ENCODE assay signal across 1 cellular context in the genomic region with DNA sequence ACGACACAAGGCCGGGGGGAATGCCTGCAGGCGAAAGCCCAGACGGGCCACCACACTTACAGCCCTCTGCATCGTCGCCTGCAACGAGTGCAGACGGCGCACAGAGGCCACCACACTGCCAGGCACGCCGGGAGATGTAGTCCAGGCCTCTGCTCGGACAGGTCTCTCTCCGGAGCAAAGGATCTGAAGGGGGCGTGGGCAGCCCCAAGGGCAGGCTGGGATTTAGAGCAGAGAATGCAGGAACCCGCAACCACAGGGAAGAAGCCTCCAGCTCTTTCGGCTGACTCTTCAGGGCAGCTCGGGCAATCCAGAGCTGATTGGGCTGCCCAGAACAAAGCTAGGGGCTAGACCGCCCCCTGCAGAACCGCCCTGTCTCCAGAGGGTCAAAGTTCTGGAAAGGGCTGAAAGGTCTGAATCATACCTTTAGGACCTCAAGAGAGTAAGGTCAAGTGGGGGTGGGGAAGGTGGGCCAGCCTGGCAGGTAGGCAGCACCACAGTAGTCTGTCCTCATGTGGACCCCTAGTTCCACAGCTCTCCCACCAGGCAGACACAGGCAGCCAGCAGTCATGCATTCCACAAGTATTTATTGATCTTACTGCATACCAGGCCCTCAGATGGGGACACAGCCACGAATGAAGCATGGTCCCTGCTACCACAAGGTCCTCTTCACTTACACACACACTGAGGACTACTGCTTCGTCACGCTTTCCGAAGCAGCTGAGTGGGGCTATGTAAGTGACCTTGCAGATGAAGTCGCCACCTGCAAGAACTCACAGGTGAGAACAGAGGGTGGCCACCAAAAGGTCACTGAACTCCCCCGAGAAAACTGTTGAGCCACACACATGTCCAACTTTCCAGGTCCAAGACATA.
TF ChIP-seq lines count a peak whose summit lies in the region.

A gene with protein sequence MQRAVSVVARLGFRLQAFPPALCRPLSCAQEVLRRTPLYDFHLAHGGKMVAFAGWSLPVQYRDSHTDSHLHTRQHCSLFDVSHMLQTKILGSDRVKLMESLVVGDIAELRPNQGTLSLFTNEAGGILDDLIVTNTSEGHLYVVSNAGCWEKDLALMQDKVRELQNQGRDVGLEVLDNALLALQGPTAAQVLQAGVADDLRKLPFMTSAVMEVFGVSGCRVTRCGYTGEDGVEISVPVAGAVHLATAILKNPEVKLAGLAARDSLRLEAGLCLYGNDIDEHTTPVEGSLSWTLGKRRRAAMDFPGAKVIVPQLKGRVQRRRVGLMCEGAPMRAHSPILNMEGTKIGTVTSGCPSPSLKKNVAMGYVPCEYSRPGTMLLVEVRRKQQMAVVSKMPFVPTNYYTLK (minus strand): TSS at position 95 of the 870 bp plus-strand sequence. CDS start 23 bp downstream, at position 72.

TF ChIP-seq in HepG2, 621 proteins besides CTCF, POLR2A, EP300 and RAD21 (continued from another document):
- TF ChIP-seq, protein P1, sequence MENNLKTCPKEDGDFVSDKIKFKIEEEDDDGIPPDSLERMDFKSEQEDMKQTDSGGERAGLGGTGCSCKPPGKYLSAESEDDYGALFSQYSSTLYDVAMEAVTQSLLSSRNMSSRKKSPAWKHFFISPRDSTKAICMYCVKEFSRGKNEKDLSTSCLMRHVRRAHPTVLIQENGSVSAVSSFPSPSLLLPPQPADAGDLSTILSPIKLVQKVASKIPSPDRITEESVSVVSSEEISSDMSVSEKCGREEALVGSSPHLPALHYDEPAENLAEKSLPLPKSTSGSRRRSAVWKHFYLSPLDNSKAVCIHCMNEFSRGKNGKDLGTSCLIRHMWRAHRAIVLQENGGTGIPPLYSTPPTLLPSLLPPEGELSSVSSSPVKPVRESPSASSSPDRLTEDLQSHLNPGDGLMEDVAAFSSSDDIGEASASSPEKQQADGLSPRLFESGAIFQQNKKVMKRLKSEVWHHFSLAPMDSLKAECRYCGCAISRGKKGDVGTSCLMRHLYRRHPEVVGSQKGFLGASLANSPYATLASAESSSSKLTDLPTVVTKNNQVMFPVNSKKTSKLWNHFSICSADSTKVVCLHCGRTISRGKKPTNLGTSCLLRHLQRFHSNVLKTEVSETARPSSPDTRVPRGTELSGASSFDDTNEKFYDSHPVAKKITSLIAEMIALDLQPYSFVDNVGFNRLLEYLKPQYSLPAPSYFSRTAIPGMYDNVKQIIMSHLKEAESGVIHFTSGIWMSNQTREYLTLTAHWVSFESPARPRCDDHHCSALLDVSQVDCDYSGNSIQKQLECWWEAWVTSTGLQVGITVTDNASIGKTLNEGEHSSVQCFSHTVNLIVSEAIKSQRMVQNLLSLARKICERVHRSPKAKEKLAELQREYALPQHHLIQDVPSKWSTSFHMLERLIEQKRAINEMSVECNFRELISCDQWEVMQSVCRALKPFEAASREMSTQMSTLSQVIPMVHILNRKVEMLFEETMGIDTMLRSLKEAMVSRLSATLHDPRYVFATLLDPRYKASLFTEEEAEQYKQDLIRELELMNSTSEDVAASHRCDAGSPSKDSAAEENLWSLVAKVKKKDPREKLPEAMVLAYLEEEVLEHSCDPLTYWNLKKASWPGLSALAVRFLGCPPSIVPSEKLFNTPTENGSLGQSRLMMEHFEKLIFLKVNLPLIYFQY (CRISPR knock-in tag; IDR thresholded peaks at IDR 0.05; ENCODE audit: borderline replicate concordance) = peak; percentile 76
- TF ChIP-seq, protein P2, sequence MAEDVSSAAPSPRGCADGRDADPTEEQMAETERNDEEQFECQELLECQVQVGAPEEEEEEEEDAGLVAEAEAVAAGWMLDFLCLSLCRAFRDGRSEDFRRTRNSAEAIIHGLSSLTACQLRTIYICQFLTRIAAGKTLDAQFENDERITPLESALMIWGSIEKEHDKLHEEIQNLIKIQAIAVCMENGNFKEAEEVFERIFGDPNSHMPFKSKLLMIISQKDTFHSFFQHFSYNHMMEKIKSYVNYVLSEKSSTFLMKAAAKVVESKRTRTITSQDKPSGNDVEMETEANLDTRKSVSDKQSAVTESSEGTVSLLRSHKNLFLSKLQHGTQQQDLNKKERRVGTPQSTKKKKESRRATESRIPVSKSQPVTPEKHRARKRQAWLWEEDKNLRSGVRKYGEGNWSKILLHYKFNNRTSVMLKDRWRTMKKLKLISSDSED (CRISPR knock-in tag; IDR thresholded peaks at IDR 0.05) = no peak
- no peak for TF ChIP-seq SMAD3 (CRISPR knock-in tag; IDR thresholded peaks at IDR 0.05)
- TF ChIP-seq ZNF431 (CRISPR knock-in tag; IDR thresholded peaks at IDR 0.05; ENCODE audit: borderline replicate concordance, low read depth) = no peak
- 0 out of 2 replicates have a peak, but pooled peaks have one; percentile 58 for TF ChIP-seq ZNF772 (CRISPR knock-in tag; IDR thresholded peaks at IDR 0.05)
- no peak for TF ChIP-seq ZNF883 (CRISPR knock-in tag; IDR thresholded peaks at IDR 0.05; ENCODE audit: not compliant biosample characterization)
- TF ChIP-seq HOXA9 (CRISPR knock-in tag; IDR thresholded peaks at IDR 0.05; ENCODE audit: borderline replicate concordance) = no peak
- peak; percentile 62 for TF ChIP-seq HOXA3 (CRISPR knock-in tag; IDR thresholded peaks at IDR 0.05)
- no peak for TF ChIP-seq FIP1L1 (IDR thresholded peaks at IDR 0.05; ENCODE audit: borderline replicate concordance, insufficient read depth, low read depth, low read length)
- peak; percentile 15; the same call in 1 of the 2 replicates for TF ChIP-seq KDM6A (CRISPR knock-in tag; IDR thresholded peaks at IDR 0.05; ENCODE audit: low read depth)
- peak; percentile 78; the same call in 1 of the 2 replicates for TF ChIP-seq NCOR1 (IDR thresholded peaks at IDR 0.05; ENCODE audit: borderline replicate concordance, low read length)
- TF ChIP-seq ZZZ3 (CRISPR knock-in tag; IDR thresholded peaks at IDR 0.05; ENCODE audit: borderline replicate concordance) = peak; percentile 78; the same call in 1 of the 2 replicates
- peak; percentile 7; the same call in 1 of the 2 replicates for TF ChIP-seq ZNF232 (CRISPR knock-in tag; IDR thresholded peaks at IDR 0.05; ENCODE audit: borderline replicate concordance)
- TF ChIP-seq SKIL (CRISPR knock-in tag; IDR thresholded peaks at IDR 0.05; ENCODE audit: borderline replicate concordance) = 0 out of 2 replicates have a peak, but pooled peaks have one; percentile 33
- no peak for TF ChIP-seq TP53 (CRISPR knock-in tag; conservative IDR thresholded peaks at IDR 0.05)
- peak; percentile 79 for TF ChIP-seq GABPB1 (CRISPR knock-in tag; IDR thresholded peaks at IDR 0.05)
- TF ChIP-seq KDM3A (CRISPR knock-in tag; IDR thresholded peaks at IDR 0.05; ENCODE audit: low read depth) = 0 out of 2 replicates have a peak, but pooled peaks have one; percentile 17
- peak; percentile 97 for TF ChIP-seq THAP11 (CRISPR knock-in tag; IDR thresholded peaks at IDR 0.05)
- TF ChIP-seq MTF1 (CRISPR knock-in tag; IDR thresholded peaks at IDR 0.05) = peak; percentile 95
- TF ChIP-seq, protein P3, sequence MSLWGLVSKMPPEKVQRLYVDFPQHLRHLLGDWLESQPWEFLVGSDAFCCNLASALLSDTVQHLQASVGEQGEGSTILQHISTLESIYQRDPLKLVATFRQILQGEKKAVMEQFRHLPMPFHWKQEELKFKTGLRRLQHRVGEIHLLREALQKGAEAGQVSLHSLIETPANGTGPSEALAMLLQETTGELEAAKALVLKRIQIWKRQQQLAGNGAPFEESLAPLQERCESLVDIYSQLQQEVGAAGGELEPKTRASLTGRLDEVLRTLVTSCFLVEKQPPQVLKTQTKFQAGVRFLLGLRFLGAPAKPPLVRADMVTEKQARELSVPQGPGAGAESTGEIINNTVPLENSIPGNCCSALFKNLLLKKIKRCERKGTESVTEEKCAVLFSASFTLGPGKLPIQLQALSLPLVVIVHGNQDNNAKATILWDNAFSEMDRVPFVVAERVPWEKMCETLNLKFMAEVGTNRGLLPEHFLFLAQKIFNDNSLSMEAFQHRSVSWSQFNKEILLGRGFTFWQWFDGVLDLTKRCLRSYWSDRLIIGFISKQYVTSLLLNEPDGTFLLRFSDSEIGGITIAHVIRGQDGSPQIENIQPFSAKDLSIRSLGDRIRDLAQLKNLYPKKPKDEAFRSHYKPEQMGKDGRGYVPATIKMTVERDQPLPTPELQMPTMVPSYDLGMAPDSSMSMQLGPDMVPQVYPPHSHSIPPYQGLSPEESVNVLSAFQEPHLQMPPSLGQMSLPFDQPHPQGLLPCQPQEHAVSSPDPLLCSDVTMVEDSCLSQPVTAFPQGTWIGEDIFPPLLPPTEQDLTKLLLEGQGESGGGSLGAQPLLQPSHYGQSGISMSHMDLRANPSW (CRISPR knock-in tag; IDR thresholded peaks at IDR 0.05; ENCODE audit: borderline replicate concordance) = no peak; the same call in 1 of the 2 replicates
- peak; percentile 60; the same call in 1 of the 2 replicates for TF ChIP-seq ATF7-NPFF (CRISPR knock-in tag; IDR thresholded peaks at IDR 0.05; ENCODE audit: low read depth)
- TF ChIP-seq BRD4 (CRISPR knock-in tag; IDR thresholded peaks at IDR 0.05) = no peak
- no peak for TF ChIP-seq SNRNP70 (IDR thresholded peaks at IDR 0.05; ENCODE audit: low read depth, low read length)
- no peak for TF ChIP-seq MZF1 (CRISPR knock-in tag; IDR thresholded peaks at IDR 0.05; ENCODE audit: borderline replicate concordance)
- no peak; the same call in 1 of the 2 replicates for TF ChIP-seq YEATS2 (CRISPR knock-in tag; IDR thresholded peaks at IDR 0.05; ENCODE audit: borderline replicate concordance)
- TF ChIP-seq, protein P4, sequence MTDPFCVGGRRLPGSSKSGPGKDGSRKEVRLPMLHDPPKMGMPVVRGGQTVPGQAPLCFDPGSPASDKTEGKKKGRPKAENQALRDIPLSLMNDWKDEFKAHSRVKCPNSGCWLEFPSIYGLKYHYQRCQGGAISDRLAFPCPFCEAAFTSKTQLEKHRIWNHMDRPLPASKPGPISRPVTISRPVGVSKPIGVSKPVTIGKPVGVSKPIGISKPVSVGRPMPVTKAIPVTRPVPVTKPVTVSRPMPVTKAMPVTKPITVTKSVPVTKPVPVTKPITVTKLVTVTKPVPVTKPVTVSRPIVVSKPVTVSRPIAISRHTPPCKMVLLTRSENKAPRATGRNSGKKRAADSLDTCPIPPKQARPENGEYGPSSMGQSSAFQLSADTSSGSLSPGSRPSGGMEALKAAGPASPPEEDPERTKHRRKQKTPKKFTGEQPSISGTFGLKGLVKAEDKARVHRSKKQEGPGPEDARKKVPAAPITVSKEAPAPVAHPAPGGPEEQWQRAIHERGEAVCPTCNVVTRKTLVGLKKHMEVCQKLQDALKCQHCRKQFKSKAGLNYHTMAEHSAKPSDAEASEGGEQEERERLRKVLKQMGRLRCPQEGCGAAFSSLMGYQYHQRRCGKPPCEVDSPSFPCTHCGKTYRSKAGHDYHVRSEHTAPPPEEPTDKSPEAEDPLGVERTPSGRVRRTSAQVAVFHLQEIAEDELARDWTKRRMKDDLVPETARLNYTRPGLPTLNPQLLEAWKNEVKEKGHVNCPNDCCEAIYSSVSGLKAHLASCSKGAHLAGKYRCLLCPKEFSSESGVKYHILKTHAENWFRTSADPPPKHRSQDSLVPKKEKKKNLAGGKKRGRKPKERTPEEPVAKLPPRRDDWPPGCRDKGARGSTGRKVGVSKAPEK (CRISPR knock-in tag; IDR thresholded peaks at IDR 0.05; ENCODE audit: borderline replicate concordance) = no peak; the same call in 1 of the 2 replicates
